In the genomic region with DNA sequence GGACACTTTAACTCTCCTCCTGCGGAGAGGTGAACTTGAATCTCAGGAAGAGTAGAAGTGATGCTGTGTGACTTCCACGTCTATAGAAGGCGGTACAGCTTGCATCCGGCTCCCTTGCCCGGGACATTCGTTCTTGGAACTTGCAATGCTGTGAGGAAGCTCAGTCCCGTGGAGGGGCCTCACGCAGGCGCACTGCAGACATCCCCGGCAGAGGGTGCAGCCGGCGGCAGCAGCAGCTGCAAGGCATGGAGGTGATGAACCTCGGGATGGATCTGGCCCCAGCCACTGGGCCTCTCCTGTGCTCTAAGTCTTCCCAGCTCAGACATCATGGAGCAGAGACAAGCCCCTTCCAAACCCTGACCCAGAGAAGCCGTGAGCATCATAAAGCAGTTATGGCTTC, we compare ENCODE assay signal across 25 cellular contexts.
A peak's percentile ranks its signal among the peaks of the same experiment; 100 is the strongest.
DNase-seq lines count a peak whose midpoint lies in the region; TF ChIP-seq lines count a peak whose summit lies in the region.
"Had no signal": no experiment of that assay in that cellular context is flagged by ENCODE, and none has a peak within 500 bp of the region (broad histone marks: within the 10 kb centered on the region; RNA-seq: fewer than 3 reads in every experiment).

No MANE protein-coding gene starts in this region.

- H4K91ac ChIP-seq in H9 (ENCODE audit: insufficient read length, low read depth, low read length) (no peak overlapping the region), trophoblast cell (ENCODE audit: low read depth, low read length) (no peak overlapping the region)

- H3K9me3 Mint-ChIP-seq in H9 = peaks cover 0 to 5% of the 10 kb centered on the region in 2 experiments; a peak in 1 of 5 replicates

- H3K79me2 ChIP-seq in H9 (ENCODE audit: insufficient read depth, low read length) = no peaks in the 10 kb centered on the region
- H3K79me2 ChIP-seq in trophoblast cell (ENCODE audit: control insufficient read depth, insufficient read depth, low read length, poor library complexity) = no peaks in the 10 kb centered on the region

- H3K36me3 Mint-ChIP-seq in H9 (ENCODE audit: insufficient read depth in 1 of 3, low read depth in 3 of 3) = no peaks in the 10 kb centered on the region

- H3K4me3 ChIP-seq in trophoblast cell (ENCODE audit: low read depth, low read length) = no peak overlapping the region
- H3K4me3 ChIP-seq: PC-9, SK-N-MC had no signal

- no peaks in the 10 kb centered on the region for H3K36me3 ChIP-seq in trophoblast cell (ENCODE audit: control insufficient read depth in 1 of 2, insufficient read depth in 2 of 2, low read length in 2 of 2)

- H4K5ac ChIP-seq in H9 (ENCODE audit: insufficient read length, low read depth, low read length) = no peak overlapping the region

- no peaks in the 10 kb centered on the region for H3K23me2 ChIP-seq in H9 (ENCODE audit: insufficient read length, low read depth, low read length, poor library complexity, severe bottlenecking)

- no peak overlapping the region for H3K9ac ChIP-seq in H9 (ENCODE audit: extremely low read depth, insufficient read length, low read length)
- no peak overlapping the region for H3K9ac ChIP-seq in trophoblast cell (ENCODE audit: low read length)
- H3K9ac ChIP-seq: KMS-11 had no signal

- H3K4me1 ChIP-seq in H9 (ENCODE audit: insufficient read depth, low read length) (no peaks in the 10 kb centered on the region), trophoblast cell (ENCODE audit: control insufficient read depth in 1 of 2, insufficient read depth in 2 of 2, low read length in 2 of 2) (no peaks in the 10 kb centered on the region)

- H3K27ac ChIP-seq in H9 (ENCODE audit: insufficient read length, low read depth, low read length) (no peak overlapping the region), trophoblast cell (ENCODE audit: low read depth, low read length) (no peak overlapping the region)
- H3K27ac ChIP-seq: KMS-11, PC-9, SK-N-MC had no signal

- no peak overlapping the region for H3T11ph ChIP-seq in H9 (ENCODE audit: low read length)

- H3K4me1 Mint-ChIP-seq in H9 = peaks cover 7 to 17% of the 10 kb centered on the region in 2 experiments

- no peaks in the 10 kb centered on the region; the same call in 1 of the 2 replicates for H3K27me3 Mint-ChIP-seq in H9 (ENCODE audit: low read depth)

- no peak overlapping the region for H3K4me2 ChIP-seq in H9 (ENCODE audit: insufficient read depth, insufficient read length, low read length)
- H3K4me2 ChIP-seq in trophoblast cell (ENCODE audit: low read length) = no peak overlapping the region
- H3K4me2 ChIP-seq: KMS-11, PC-9 had no signal

- H3K27ac Mint-ChIP-seq in H9 = no peak overlapping the region

- TF ChIP-seq CTCF in H9 (conservative IDR thresholded peaks at IDR 0.05) = no peak

- H2BK12ac ChIP-seq in H9 (ENCODE audit: insufficient read length, low read depth, low read length) (no peak overlapping the region), trophoblast cell (ENCODE audit: low read length) (no peak overlapping the region)

- no peaks in the 10 kb centered on the region for H3K27me3 ChIP-seq in H9 (ENCODE audit: insufficient read depth, low read length)
- no peaks in the 10 kb centered on the region for H3K27me3 ChIP-seq in trophoblast cell (ENCODE audit: insufficient read depth, low read length)

- H2AFZ ChIP-seq in H9 (ENCODE audit: low read length) (no peak overlapping the region), trophoblast cell (ENCODE audit: insufficient read depth, low read length, poor library complexity) (no peak overlapping the region)
- H2AFZ ChIP-seq: PC-9 had no signal

- H2BK5ac ChIP-seq in H9 (ENCODE audit: insufficient read length, low read length) (no peak overlapping the region), trophoblast cell (ENCODE audit: low read depth, low read length, poor library complexity) (no peak overlapping the region)

- H2BK20ac ChIP-seq in H9 (ENCODE audit: low read depth, low read length, poor library complexity, severe bottlenecking) = no peak overlapping the region

- no peak overlapping the region for H4K12ac ChIP-seq in trophoblast cell (ENCODE audit: low read depth, low read length)

- H3K4ac ChIP-seq in H9 (ENCODE audit: low read depth, low read length) (no peak overlapping the region), trophoblast cell (ENCODE audit: low read depth, low read length) (no peak overlapping the region)

- no peak overlapping the region for H2BK15ac ChIP-seq in H9 (ENCODE audit: low read depth, low read length)

- H4K8ac ChIP-seq in H9 (replicated peaks; ENCODE audit: insufficient read length, low read depth, low read length) = no peak overlapping the region
- H4K8ac ChIP-seq in trophoblast cell (ENCODE audit: low read depth, low read length) = no peak overlapping the region

- H2AK5ac ChIP-seq in H9 (ENCODE audit: insufficient read length, low read length) (no peak overlapping the region), trophoblast cell (ENCODE audit: low read length) (no peak overlapping the region)

- H2BK120ac ChIP-seq in H9 (ENCODE audit: low read depth, low read length, poor library complexity, severe bottlenecking) (no peak overlapping the region), trophoblast cell (ENCODE audit: insufficient read depth, low read length, poor library complexity) (no peak overlapping the region)

- WGBS in H9 (ENCODE audit: extremely low coverage, insufficient read length, low lambda C conversion rate) = no CpG with 5 or more reads among the region's 14 CpGs
- no CpG with 5 or more reads among the region's 14 CpGs for WGBS in trophoblast cell (ENCODE audit: extremely low coverage, insufficient coverage, insufficient read length)

- H3K56ac ChIP-seq in H9 (ENCODE audit: insufficient read length, low read depth, low read length) = no peak overlapping the region

- H3K79me1 ChIP-seq in H9 (ENCODE audit: insufficient read depth, low read depth, low read length, poor library complexity, severe bottlenecking) (no peaks in the 10 kb centered on the region), trophoblast cell (ENCODE audit: low read length) (no peaks in the 10 kb centered on the region)

- H4K20me1 ChIP-seq in H9 (ENCODE audit: control insufficient read depth, insufficient read depth, insufficient read length) = no peaks in the 10 kb centered on the region

- H3K18ac ChIP-seq in H9 (ENCODE audit: insufficient read length, low read depth, low read length) (no peak overlapping the region), trophoblast cell (ENCODE audit: low read length) (no peak overlapping the region)

- H3K4me3 Mint-ChIP-seq in H9 = no peak overlapping the region

- H3K9me3 ChIP-seq in H9 (ENCODE audit: control insufficient read depth, low read depth, low read length) = no peaks in the 10 kb centered on the region
- H3K9me3 ChIP-seq in trophoblast cell (ENCODE audit: insufficient read depth, low read depth, low read length) = no peaks in the 10 kb centered on the region

- no peak overlapping the region for H3K14ac ChIP-seq in H9 (ENCODE audit: insufficient read depth, low read length)
- H3K14ac ChIP-seq in trophoblast cell (ENCODE audit: low read length) = no peak overlapping the region

- H3K23ac ChIP-seq in H9 (ENCODE audit: insufficient read length, low read depth, low read length) (no peak overlapping the region), trophoblast cell (ENCODE audit: low read length) (no peak overlapping the region)

- DNase-seq in NCI-H2227 (lab: John Stamatoyannopoulos, UW; ENCODE audit: unreplicated experiment) = peak; percentile 17
- no peak for DNase-seq in NCI-H2227 treated with DMSO at 0.1 percent for 48 hours (lab: John Stamatoyannopoulos, UW)
- peak; percentile 38 for DNase-seq in H9
- DNase-seq in SK-N-DZ (ENCODE audit: low spot score) = peak; percentile 74
- DNase-seq in trophoblast cell = peak; percentile 20 to 42
- DNase-seq in activated CD4-positive, alpha-beta T cell treated with anti-CD3 and anti-CD28 coated beads for 1 hour = no peak
- no peak for DNase-seq in activated CD4-positive, alpha-beta T cell treated with anti-CD3 and anti-CD28 coated beads for 48 hours
- no peak for DNase-seq in RPMI8226
- DNase-seq: 8988T; ACHN; DMS79 treated with DMSO at 0.1 percent for 48 hours; GF-D8; IMR-90; NCI-H1092; NCI-H1417 treated with DMSO at 0.1 percent for 48 hours; NCI-H1694 treated with DMSO at 0.1 percent for 48 hours; NCI-H2081; NCI-H2171; NCI-H524; NCI-H82; NK-92 treated with Interleukin-12 subunit alpha and Interleukin-12 subunit beta, amount 100 ng/mL, for 24 hours; PC-9; Right ventricle myocardium superior had no signal

Comparison
In these comparisons a context has a peak if more than half of its experiments do, and no peak if none do; other contexts are left out.
1. DNase-seq: peak in NCI-H2227 (single experiment), H9 (single experiment), SK-N-DZ (single experiment) and trophoblast cell (2 of 2); none in NCI-H2227 treated with DMSO at 0.1 percent for 48 hours (single experiment), activated CD4-positive, alpha-beta T cell treated with anti-CD3 and anti-CD28 coated beads for 1 hour (single experiment), activated CD4-positive, alpha-beta T cell treated with anti-CD3 and anti-CD28 coated beads for 48 hours (single experiment) and RPMI8226 (single experiment).